18 cellular contexts compared by ENCODE assay signal in the genomic region with DNA sequence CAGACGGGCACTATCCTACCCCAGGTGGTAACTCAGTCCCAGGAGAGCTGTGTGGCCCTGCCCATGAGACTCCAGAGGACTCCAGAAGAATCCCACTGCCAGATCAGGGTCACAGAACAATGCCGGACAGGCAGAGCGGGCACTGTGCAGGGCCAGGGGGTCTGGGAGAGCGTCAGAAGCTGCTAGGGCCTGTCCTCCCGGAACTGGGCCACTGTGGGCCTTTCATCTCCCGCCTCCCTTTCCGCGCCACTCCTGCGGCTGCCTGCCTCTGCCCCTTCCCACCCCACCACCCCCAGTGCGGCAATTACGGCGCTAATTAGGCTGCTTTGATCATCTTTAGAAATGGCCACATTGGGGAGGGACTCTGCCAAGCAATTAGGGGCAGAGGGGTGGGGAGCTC. TPM values are rescaled to one million over a fixed set of nuclear protein-coding genes. Genes with fewer than 3 reads are reported as not detected.
A peak's percentile ranks its signal among the peaks of the same experiment; 100 is the strongest.
DNase-seq lines count a peak whose midpoint lies in the region; ATAC-seq and TF ChIP-seq lines count a peak whose summit lies in the region.
"Had no signal": no experiment of that assay in that cellular context is flagged by ENCODE, and none has a peak within 500 bp of the region (broad histone marks: within the 10 kb centered on the region; RNA-seq: fewer than 3 reads in every experiment).

No MANE protein-coding gene starts in this region.

- H3K27ac ChIP-seq in endodermal cell (ENCODE audit: low read depth, low read length) (no peak overlapping the region), prostate gland (no peak overlapping the region)
- H3K27ac ChIP-seq: C4-2B, HL-60 had no signal

- TF ChIP-seq CTCF in endodermal cell (conservative IDR thresholded peaks at IDR 0.05) (no peak), prostate gland (IDR thresholded peaks at IDR 0.05) (no peak)

- intact Hi-C loops in prostate gland (cut with DNase I): no loop called here

- peaks cover 3% of the 10 kb centered on the region for H3K4me1 Mint-ChIP-seq in endodermal cell

- H3K4me1 ChIP-seq in endodermal cell (ENCODE audit: control insufficient read depth, insufficient read depth, low read length) (no peaks in the 10 kb centered on the region), prostate gland (replicated peaks) (peaks cover 9% of the 10 kb centered on the region)
- H3K4me1 ChIP-seq: BE2C had no signal

- no peaks in the 10 kb centered on the region for H3K36me3 ChIP-seq in endodermal cell (ENCODE audit: control insufficient read depth, insufficient read depth, low read length)
- no peaks in the 10 kb centered on the region for H3K36me3 ChIP-seq in prostate gland
- H3K36me3 ChIP-seq: BE2C had no signal

- no peaks in the 10 kb centered on the region for H3K9me3 Mint-ChIP-seq in endodermal cell
- H3K9me3 Mint-ChIP-seq: CD4-positive, alpha-beta memory T cell had no signal

- no peak overlapping the region for H3K27ac Mint-ChIP-seq in endodermal cell
- H3K27ac Mint-ChIP-seq: CD4-positive, alpha-beta memory T cell had no signal

- no peak for TF ChIP-seq POLR2A in prostate gland (IDR thresholded peaks at IDR 0.05)

- H3K27me3 ChIP-seq in endodermal cell (ENCODE audit: control insufficient read depth, insufficient read depth, low read length, poor library complexity, severe bottlenecking) (peaks cover 53% of the 10 kb centered on the region), prostate gland (replicated peaks; ENCODE audit: insufficient read depth) (peaks cover 23% of the 10 kb centered on the region)

- H3K4me3 Mint-ChIP-seq in endodermal cell: no peak overlapping the region

- no peak overlapping the region for H3K4me3 ChIP-seq in endodermal cell (ENCODE audit: low read length)
- H3K4me3 ChIP-seq in prostate gland: no peak overlapping the region

- no peak overlapping the region for H3K9ac ChIP-seq in endodermal cell (ENCODE audit: extremely low read depth, low read length, poor library complexity, severe bottlenecking)

- ATAC-seq in GM19452 (IDR thresholded peaks at IDR 0.05; ENCODE audit: unreplicated experiment) (no peak), HG03095 (IDR thresholded peaks at IDR 0.05; ENCODE audit: unreplicated experiment) (no peak)
- ATAC-seq: HCT116 had no signal

- no peaks in the 10 kb centered on the region for H3K9me3 ChIP-seq in endodermal cell (ENCODE audit: control insufficient read depth, low read length)
- no peaks in the 10 kb centered on the region for H3K9me3 ChIP-seq in prostate gland
- H3K9me3 ChIP-seq: BE2C had no signal

- DNase-seq in NCI-H748 (lab: John Stamatoyannopoulos, UW; ENCODE audit: unreplicated experiment) (peak; percentile 33), NCI-H748 treated with DMSO at 0.1 percent for 48 hours (lab: John Stamatoyannopoulos, UW) (no peak), NCI-H69 (lab: John Stamatoyannopoulos, UW) (peak; percentile 85), endodermal cell (peak; percentile 54), prostate gland (ENCODE audit: low spot score) (no peak)
- DNase-seq: BE2C; CD4-positive, alpha-beta memory T cell; DMS153; DMS79 treated with DMSO at 0.1 percent for 48 hours; EL; GDM1 had no signal

- 78 to 83% methylated on average over 7 to 12 of the region's 12 CpGs for WGBS in endodermal cell (ENCODE audit: insufficient coverage in 1 of 2, insufficient read length in 1 of 2), 2 experiments
- WGBS in prostate gland: 89% methylated on average over 12 of the region's 12 CpGs

- peaks cover 44% of the 10 kb centered on the region for H3K27me3 Mint-ChIP-seq in endodermal cell (ENCODE audit: insufficient read depth)

- no peaks in the 10 kb centered on the region for H3K36me3 Mint-ChIP-seq in endodermal cell (ENCODE audit: low read depth)
- H3K36me3 Mint-ChIP-seq: CD4-positive, alpha-beta memory T cell had no signal

RNA-seq across cellular contexts. Expression of a gene that starts 0.6 kb away (rescaled TPM):
- total RNA-seq in endodermal cell (not detected), prostate gland (not detected)
- polyA plus RNA-seq in endodermal cell (2013, experiment 1 of 2): 8.4 TPM
- polyA plus RNA-seq in endodermal cell (2013, experiment 2 of 2): 3.4 TPM
- total RNA-seq: CD4-positive, alpha-beta memory T cell; H4 had no signal
- polyA plus RNA-seq: AG04450; CD4-positive, alpha-beta memory T cell had no signal

RNA-seq across cellular contexts. Expression of a gene that starts 6.4 kb away (rescaled TPM):
- total RNA-seq in endodermal cell (under 1 TPM in 1 of 2 donors, not detected in 1; 0.11 TPM), prostate gland (1 to 10 TPM in 1 of 2 donors, under 1 TPM in 1; 0.34 to 1.4 TPM)
- polyA plus RNA-seq in endodermal cell (2013, experiment 1 of 2): 1.2 TPM
- 0.70 TPM for polyA plus RNA-seq in endodermal cell (2013, experiment 2 of 2)
- total RNA-seq: CD4-positive, alpha-beta memory T cell; H4 had no signal
- polyA plus RNA-seq: AG04450; CD4-positive, alpha-beta memory T cell had no signal

RNA-seq across cellular contexts. Expression of a gene that starts 19.9 kb away (rescaled TPM):
- total RNA-seq in endodermal cell (not detected), prostate gland (not detected)
- 0.39 TPM for polyA plus RNA-seq in endodermal cell (2013, experiment 1 of 2)
- 0.33 TPM for polyA plus RNA-seq in endodermal cell (2013, experiment 2 of 2)
- total RNA-seq: CD4-positive, alpha-beta memory T cell; H4 had no signal
- polyA plus RNA-seq: AG04450; CD4-positive, alpha-beta memory T cell had no signal

RNA-seq across cellular contexts. Expression of a gene that starts 30.8 kb away (rescaled TPM):
- total RNA-seq in endodermal cell (1 to 10 TPM; 6.5 to 6.7 TPM), prostate gland (1 to 10 TPM; 2.6 to 4.9 TPM)
- polyA plus RNA-seq in endodermal cell (2013, experiment 1 of 2): 9.6 TPM
- polyA plus RNA-seq in endodermal cell (2013, experiment 2 of 2): 9.6 TPM

RNA-seq across cellular contexts. Expression of a gene that starts 30.9 kb away (rescaled TPM):
- total RNA-seq in endodermal cell: 100 to 1,000 TPM; 105 to 116 TPM
- polyA plus RNA-seq in endodermal cell (2013, experiment 1 of 2): 85.7 TPM
- polyA plus RNA-seq in endodermal cell (2013, experiment 2 of 2): 95.3 TPM
- total RNA-seq in prostate gland: 10 to 100 TPM; 39.2 to 40.6 TPM

Comparison
In these comparisons a context has a peak if more than half of its experiments do, and no peak if none do; other contexts are left out.
1. DNase-seq: peak in NCI-H748 (single experiment), NCI-H69 (single experiment) and endodermal cell (single experiment); none in NCI-H748 treated with DMSO at 0.1 percent for 48 hours (single experiment) and prostate gland (single experiment).